In the genomic region with DNA sequence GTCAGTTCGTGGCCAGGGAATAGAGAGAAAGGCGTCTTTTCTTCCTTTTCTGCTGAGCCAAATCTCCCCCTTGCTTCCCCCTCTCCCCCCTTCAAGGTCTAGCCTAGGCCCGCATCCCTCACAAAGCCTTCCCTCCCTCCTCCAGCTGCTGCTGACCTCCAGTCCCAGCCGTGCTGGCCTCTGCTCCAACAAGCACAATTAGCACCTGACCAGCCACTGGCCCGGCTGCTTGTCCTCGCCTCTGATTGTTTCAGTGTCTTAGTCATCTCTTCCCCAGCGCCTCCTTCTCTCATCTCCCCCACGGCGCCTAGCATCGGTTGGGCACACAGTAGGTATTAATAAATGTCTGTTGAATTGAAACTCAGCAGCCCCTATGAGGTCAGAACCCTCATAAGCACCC, we compare ENCODE assay signal across 17 cellular contexts. TPM values are rescaled to one million over a fixed set of nuclear protein-coding genes. Genes with fewer than 3 reads are reported as not detected.
A peak's percentile ranks its signal among the peaks of the same experiment; 100 is the strongest.
DNase-seq lines count a peak whose midpoint lies in the region; ATAC-seq and TF ChIP-seq lines count a peak whose summit lies in the region.
"Had no signal": no experiment of that assay in that cellular context is flagged by ENCODE, and none has a peak within 500 bp of the region (broad histone marks: within the 10 kb centered on the region; RNA-seq: fewer than 3 reads in every experiment).

No MANE protein-coding gene starts in this region.

- H3K9me3 ChIP-seq in adrenal gland (replicated peaks in 1 of 3): no peaks in the 10 kb centered on the region
- no peaks in the 10 kb centered on the region for H3K9me3 ChIP-seq in naive thymus-derived CD4-positive, alpha-beta T cell (ENCODE audit: control insufficient read depth in 2 of 3, low read length in 3 of 3)
- no peaks in the 10 kb centered on the region for H3K9me3 ChIP-seq in upper lobe of left lung
- H3K9me3 ChIP-seq: colonic mucosa, thoracic aorta had no signal

- H3K27me3 Mint-ChIP-seq in activated naive CD4-positive, alpha-beta T cell treated with anti-CD3 and anti-CD28 coated beads, Interleukin-2, amount 10 ng/mL, durations not matched to agents 7 days and 5 days: no peaks in the 10 kb centered on the region
- H3K27me3 Mint-ChIP-seq in naive thymus-derived CD4-positive, alpha-beta T cell: no peaks in the 10 kb centered on the region
- H3K27me3 Mint-ChIP-seq: activated naive CD8-positive, alpha-beta T cell treated with anti-CD3 and anti-CD28 coated beads, Interleukin-2, amount 10 ng/mL, durations not matched to agents 7 days and 5 days had no signal

- no peak for TF ChIP-seq CTCF in adrenal gland (IDR thresholded peaks at IDR 0.05)
- no peak for TF ChIP-seq CTCF in upper lobe of left lung (IDR thresholded peaks at IDR 0.05)

- peaks cover 22% of the 10 kb centered on the region for H3K36me3 Mint-ChIP-seq in activated naive CD4-positive, alpha-beta T cell treated with anti-CD3 and anti-CD28 coated beads, Interleukin-2, amount 10 ng/mL, durations not matched to agents 7 days and 5 days
- peaks cover 0 to 9% (median 0%) of the 10 kb centered on the region in 5 donors for H3K36me3 Mint-ChIP-seq in naive thymus-derived CD4-positive, alpha-beta T cell

- intact Hi-C loops in adrenal gland (cut with DNase I): no loop called here
- intact Hi-C loops in naive thymus-derived CD4-positive, alpha-beta T cell (cut with micrococcal nuclease): no loop called here

- ATAC-seq in naive thymus-derived CD4-positive, alpha-beta T cell: no peak
- ATAC-seq in upper lobe of left lung (ENCODE audit: low FRiP score in 2 of 2): no peak
- no peak for ATAC-seq in HG02840 (IDR thresholded peaks at IDR 0.05; ENCODE audit: low FRiP score, unreplicated experiment)

- H3K4me3 ChIP-seq in adrenal gland (no peak overlapping the region), upper lobe of left lung (no peak overlapping the region)
- H3K4me3 ChIP-seq in naive thymus-derived CD4-positive, alpha-beta T cell (ENCODE audit: low read length): no peak overlapping the region
- H3K4me3 ChIP-seq: colonic mucosa, skin epidermis, thoracic aorta had no signal

- no peaks in the 10 kb centered on the region for H3K4me1 ChIP-seq in adrenal gland (replicated peaks in 1 of 2)
- H3K4me1 ChIP-seq in naive thymus-derived CD4-positive, alpha-beta T cell (ENCODE audit: control insufficient read depth in 2 of 2, insufficient read depth in 2 of 2, low read length in 2 of 2): peaks cover 5 to 11% of the 10 kb centered on the region in 2 donors
- H3K4me1 ChIP-seq in upper lobe of left lung: peaks cover 13 to 21% (median 16%) of the 10 kb centered on the region in 4 donors
- H3K4me1 ChIP-seq: colonic mucosa had no signal

- H3K27me3 ChIP-seq in adrenal gland: no peaks in the 10 kb centered on the region
- H3K27me3 ChIP-seq in naive thymus-derived CD4-positive, alpha-beta T cell (ENCODE audit: control insufficient read depth in 2 of 2, insufficient read depth in 2 of 2, low read length in 2 of 2): no peaks in the 10 kb centered on the region
- H3K27me3 ChIP-seq in upper lobe of left lung: no peaks in the 10 kb centered on the region
- H3K27me3 ChIP-seq: colonic mucosa had no signal

- no peak for DNase-seq in activated naive CD4-positive, alpha-beta T cell treated with anti-CD3 and anti-CD28 coated beads, Interleukin-2, amount 10 ng/mL, durations not matched to agents 7 days and 5 days
- DNase-seq in activated naive CD4-positive, alpha-beta T cell treated with anti-CD3 and anti-CD28 coated beads, Interleukin-2, amount 50 U/mL, for 16 hours: no peak
- DNase-seq in adrenal gland (peak in 4 of 7 donors; percentile 55 to 71 (median 62)), upper lobe of left lung (no peak), DMS 273 treated with DMSO at 0.1 percent for 48 hours (lab: John Stamatoyannopoulos, UW) (no peak)
- no peak for DNase-seq in naive thymus-derived CD4-positive, alpha-beta T cell
- DNase-seq in activated T-cell treated with anti-CD3 and anti-CD28 coated beads, Interleukin-2, amount 50 U/mL, for 1 hour: no peak
- DNase-seq: activated CD8-positive, alpha-beta memory T cell treated with anti-CD3 and anti-CD28 coated beads for 24 hours; activated naive CD8-positive, alpha-beta T cell treated with anti-CD3 and anti-CD28 coated beads, Interleukin-2, amount 10 ng/mL, durations not matched to agents 7 days and 5 days; colonic mucosa; DMS79 treated with DMSO at 0.1 percent for 48 hours; foreskin fibroblast; OCI-M1; T1000 had no signal

- TF ChIP-seq EP300 in upper lobe of left lung (IDR thresholded peaks at IDR 0.05): no peak

- no peak overlapping the region for H3K4me3 Mint-ChIP-seq in activated naive CD4-positive, alpha-beta T cell treated with anti-CD3 and anti-CD28 coated beads, Interleukin-2, amount 10 ng/mL, durations not matched to agents 7 days and 5 days
- H3K4me3 Mint-ChIP-seq in naive thymus-derived CD4-positive, alpha-beta T cell: peak overlapping the region in 6 of 10 donors; percentile 21 to 61 (median 38)
- H3K4me3 Mint-ChIP-seq: activated naive CD8-positive, alpha-beta T cell treated with anti-CD3 and anti-CD28 coated beads, Interleukin-2, amount 10 ng/mL, durations not matched to agents 7 days and 5 days had no signal

- H3K27ac ChIP-seq in adrenal gland: peak overlapping the region in 2 of 5 donors; percentile 5 to 53
- H3K27ac ChIP-seq in naive thymus-derived CD4-positive, alpha-beta T cell (ENCODE audit: low read depth, low read length): no peak overlapping the region
- H3K27ac ChIP-seq in upper lobe of left lung: peak overlapping the region in 3 of 4 donors; percentile 11 to 56 (median 44)
- H3K27ac ChIP-seq: colonic mucosa, thoracic aorta had no signal

- H3K9me3 Mint-ChIP-seq in activated naive CD4-positive, alpha-beta T cell treated with anti-CD3 and anti-CD28 coated beads, Interleukin-2, amount 10 ng/mL, durations not matched to agents 7 days and 5 days: no peaks in the 10 kb centered on the region
- peaks cover 0 to 3% (median 0%) of the 10 kb centered on the region in 11 donors for H3K9me3 Mint-ChIP-seq in naive thymus-derived CD4-positive, alpha-beta T cell
- H3K9me3 Mint-ChIP-seq: activated naive CD8-positive, alpha-beta T cell treated with anti-CD3 and anti-CD28 coated beads, Interleukin-2, amount 10 ng/mL, durations not matched to agents 7 days and 5 days had no signal

- POLR2A ChIA-PET in naive thymus-derived CD4-positive, alpha-beta T cell (lab: Charles Lee): interaction anchor here (0.9 to 4.0 kb wide), 3 partner anchors 8 to 28 kb away, joined by 3 to 17 read pairs (median 4); no protein-coding TSS in a partner anchor

- TF ChIP-seq POLR2A in adrenal gland (IDR thresholded peaks at IDR 0.05) (no peak), upper lobe of left lung (IDR thresholded peaks at IDR 0.05) (no peak)

- CTCF ChIA-PET in activated naive CD4-positive, alpha-beta T cell treated with anti-CD3 and anti-CD28 coated beads, Interleukin-2, amount 10 ng/mL, durations not matched to agents 7 days and 5 days (lab: Charles Lee): interaction anchor here (2.2 to 2.4 kb wide), 2 partner anchors 13 to 26 kb away, joined by 5 to 6 read pairs; no protein-coding TSS in a partner anchor
- CTCF ChIA-PET in naive thymus-derived CD4-positive, alpha-beta T cell (lab: Charles Lee): interaction anchor here (1.4 kb wide), 1 partner anchor 25 kb away, joined by 4 read pairs; no protein-coding TSS in a partner anchor

- peak overlapping the region; percentile 76 for H3K27ac Mint-ChIP-seq in activated naive CD4-positive, alpha-beta T cell treated with anti-CD3 and anti-CD28 coated beads, Interleukin-2, amount 10 ng/mL, durations not matched to agents 7 days and 5 days
- peak overlapping the region in 5 of 9 donors; percentile 1 to 57 (median 46) for H3K27ac Mint-ChIP-seq in naive thymus-derived CD4-positive, alpha-beta T cell
- H3K27ac Mint-ChIP-seq: activated naive CD8-positive, alpha-beta T cell treated with anti-CD3 and anti-CD28 coated beads, Interleukin-2, amount 10 ng/mL, durations not matched to agents 7 days and 5 days had no signal

- WGBS in adrenal gland, 4 donors: 21 to 63% (median 40%) methylated on average over 10 of the region's 10 CpGs
- WGBS in upper lobe of left lung, 2 donors: 47 to 59% methylated on average over 6 to 10 of the region's 10 CpGs

- peaks cover 46% of the 10 kb centered on the region for H3K4me1 Mint-ChIP-seq in activated naive CD4-positive, alpha-beta T cell treated with anti-CD3 and anti-CD28 coated beads, Interleukin-2, amount 10 ng/mL, durations not matched to agents 7 days and 5 days
- peaks cover 26 to 69% (median 52%) of the 10 kb centered on the region in 7 donors for H3K4me1 Mint-ChIP-seq in naive thymus-derived CD4-positive, alpha-beta T cell

- H3K36me3 ChIP-seq in adrenal gland (replicated peaks in 1 of 2) (no peaks in the 10 kb centered on the region), upper lobe of left lung (no peaks in the 10 kb centered on the region)
- no peaks in the 10 kb centered on the region for H3K36me3 ChIP-seq in naive thymus-derived CD4-positive, alpha-beta T cell (ENCODE audit: control insufficient read depth in 2 of 3, insufficient read depth in 3 of 3, low read length in 3 of 3)
- H3K36me3 ChIP-seq: colonic mucosa, thoracic aorta had no signal

RNA-seq across cellular contexts. Expression of a gene that starts 4.2 kb away (rescaled TPM):
- total RNA-seq in adrenal gland: 1 to 10 TPM; 2.7 to 8.8 (median 7.5) TPM
- polyA plus RNA-seq in adrenal gland: 1 to 10 TPM; 3.1 to 4.5 (median 3.5) TPM
- 10 to 100 TPM; 20.7 to 48.9 (median 23.7) TPM for total RNA-seq in naive thymus-derived CD4-positive, alpha-beta T cell
- polyA plus RNA-seq in naive thymus-derived CD4-positive, alpha-beta T cell: 10 to 100 TPM in 1 of 2 donors, 1 to 10 TPM in 1; 8.5 to 16.9 TPM
- total RNA-seq in upper lobe of left lung: 10 to 100 TPM; 13.6 to 31.0 (median 21.9) TPM

RNA-seq across cellular contexts. Expression of a gene that starts 59.6 kb away (rescaled TPM):
- total RNA-seq in adrenal gland: 100 to 1,000 TPM in 1 of 8 donors, 10 to 100 TPM in 7; 37.4 to 101 (median 69.8) TPM
- 100 to 1,000 TPM in 1 of 3 donors, 10 to 100 TPM in 2; 41.2 to 163 (median 73.9) TPM for polyA plus RNA-seq in adrenal gland
- 10 to 100 TPM; 11.6 to 35.8 (median 21.1) TPM for total RNA-seq in naive thymus-derived CD4-positive, alpha-beta T cell
- polyA plus RNA-seq in naive thymus-derived CD4-positive, alpha-beta T cell: 10 to 100 TPM; 24.8 to 35.4 TPM
- 10 to 100 TPM; 14.1 to 29.5 (median 21.9) TPM for total RNA-seq in upper lobe of left lung

Comparison
In these comparisons a context has a peak if more than half of its experiments do, and no peak if none do; other contexts are left out.
1. DNase-seq: peak in adrenal gland (4 of 7); none in activated naive CD4-positive, alpha-beta T cell treated with anti-CD3 and anti-CD28 coated beads, Interleukin-2, amount 10 ng/mL, durations not matched to agents 7 days and 5 days (single experiment), activated naive CD4-positive, alpha-beta T cell treated with anti-CD3 and anti-CD28 coated beads, Interleukin-2, amount 50 U/mL, for 16 hours (single experiment), naive thymus-derived CD4-positive, alpha-beta T cell (0 of 9), upper lobe of left lung (0 of 2), activated T-cell treated with anti-CD3 and anti-CD28 coated beads, Interleukin-2, amount 50 U/mL, for 1 hour (single experiment) and DMS 273 treated with DMSO at 0.1 percent for 48 hours (single experiment).